8 cellular contexts compared by ENCODE assay signal in the genomic region with DNA sequence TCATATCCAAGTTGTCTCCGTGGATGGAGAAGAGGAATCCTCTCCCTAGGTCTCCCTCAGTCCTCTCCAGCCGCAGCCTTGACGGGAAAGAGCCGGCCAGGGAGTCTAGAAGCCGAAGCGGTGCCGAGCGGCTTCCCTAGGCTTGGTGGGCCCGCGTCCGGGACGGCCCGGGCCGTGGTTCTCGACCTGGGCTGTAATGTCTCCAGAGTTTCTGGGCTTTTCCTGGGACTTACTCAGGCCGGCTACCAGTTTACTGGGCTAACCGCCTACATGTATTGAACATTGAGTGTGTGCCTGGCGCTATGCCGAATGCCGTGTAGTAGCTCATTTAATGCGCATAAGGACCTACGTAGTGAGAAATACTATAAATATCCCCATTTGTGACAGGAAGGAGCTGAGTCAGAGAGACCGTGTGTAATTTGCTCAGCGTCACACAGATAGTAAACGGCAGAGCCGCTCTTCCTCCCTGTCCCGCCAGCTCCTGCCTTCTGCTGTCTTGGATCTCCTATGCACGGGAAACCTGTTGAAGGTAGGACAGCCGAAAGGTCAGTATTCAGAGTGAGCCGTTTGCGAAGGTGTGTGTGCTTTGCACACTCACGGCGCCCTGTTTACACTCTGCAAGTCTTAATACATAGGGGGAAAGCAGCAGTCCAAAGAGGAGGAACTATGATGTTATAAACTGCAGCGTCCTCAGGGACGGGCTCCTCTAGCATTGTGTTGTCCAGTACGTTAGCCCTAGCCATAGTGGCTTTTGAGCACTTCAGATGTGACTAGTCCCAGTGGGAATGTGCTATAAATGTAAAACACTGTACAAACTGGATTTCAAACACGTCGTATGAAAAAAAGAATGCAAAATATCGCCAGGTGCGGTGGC. TPM values are rescaled to one million over a fixed set of nuclear protein-coding genes. Genes with fewer than 3 reads are reported as not detected.
DNase-seq lines count a peak whose midpoint lies in the region; ATAC-seq and TF ChIP-seq lines count a peak whose summit lies in the region.

No MANE protein-coding gene starts in this region.

- 7 to 9% methylated on average over 21 to 31 of the region's 40 CpGs for WGBS in esophagus squamous epithelium, 2 donors

- peaks cover 22 to 23% of the 10 kb centered on the region in 2 donors for H3K4me1 Mint-ChIP-seq in natural killer cell

- intact Hi-C loops in esophagus squamous epithelium (cut with DNase I) = no loop called here
- intact Hi-C loops in natural killer cell (cut with micrococcal nuclease) = loop anchor here (1.0 to 5.0 kb wide), 2 partner anchors 23 to 107 kb away; a partner anchor contains a TSS

- TF ChIP-seq CTCF in esophagus squamous epithelium (IDR thresholded peaks at IDR 0.05) = no peak
- TF ChIP-seq CTCF in natural killer cell (IDR thresholded peaks at IDR 0.05) = no peak

- no peaks in the 10 kb centered on the region for H3K27me3 ChIP-seq in NT2/D1 (ENCODE audit: insufficient read depth, insufficient read length)
- no peaks in the 10 kb centered on the region for H3K27me3 ChIP-seq in esophagus squamous epithelium

- peak overlapping the region; percentile 94 for H3K4me3 Mint-ChIP-seq in natural killer cell

- no peaks in the 10 kb centered on the region for H3K36me3 Mint-ChIP-seq in natural killer cell

- TF ChIP-seq POLR2A in esophagus squamous epithelium (IDR thresholded peaks at IDR 0.05) = no peak

- ATAC-seq in GM19463 (IDR thresholded peaks at IDR 0.05; ENCODE audit: unreplicated experiment) (peak; percentile 31), HG03571 (IDR thresholded peaks at IDR 0.05; ENCODE audit: unreplicated experiment) (peak; percentile 45), natural killer cell (peak; percentile 66 to 81 (median 72))

- peak overlapping the region; percentile 93 to 98 (median 96) for H3K27ac ChIP-seq in esophagus squamous epithelium

- H3K36me3 ChIP-seq in NT2/D1 (ENCODE audit: insufficient read depth, insufficient read length, low read length) = peaks cover 8% of the 10 kb centered on the region
- H3K36me3 ChIP-seq in esophagus squamous epithelium = no peaks in the 10 kb centered on the region

- H3K9me3 Mint-ChIP-seq in natural killer cell = no peaks in the 10 kb centered on the region

- peak; percentile 55 for DNase-seq in COLO668 (lab: John Stamatoyannopoulos, UW; ENCODE audit: unreplicated experiment)
- no peak for DNase-seq in NT2/D1 (ENCODE audit: low read depth, low spot score)
- DNase-seq in activated T-cell treated with anti-CD3 and anti-CD28 coated beads for 48 hours (ENCODE audit: low read depth) = peak; percentile 64
- no peak for DNase-seq in esophagus squamous epithelium (lab: John Stamatoyannopoulos, UW)
- DNase-seq in natural killer cell = peak; percentile 60
- peak; percentile 68 for DNase-seq in stimulated activated naive CD4-positive, alpha-beta T cell treated with Interleukin-2 at 50 U/mL for 16 hours (lab: John Stamatoyannopoulos, UW)

- peak overlapping the region; percentile 83 for H3K9ac ChIP-seq in NT2/D1 (ENCODE audit: insufficient read length, low read depth)

- H3K4me3 ChIP-seq in NT2/D1 (ENCODE audit: insufficient read length, low read depth) (peak overlapping the region; percentile 82), esophagus squamous epithelium (peak overlapping the region; percentile 52 to 83 (median 72))

- H3K27me3 Mint-ChIP-seq in natural killer cell (ENCODE audit: low read depth in 2 of 2) = no peaks in the 10 kb centered on the region

- H3K9me3 ChIP-seq in NT2/D1 (ENCODE audit: insufficient read depth, low read length) (no peaks in the 10 kb centered on the region), esophagus squamous epithelium (no peaks in the 10 kb centered on the region)

- H3K4me1 ChIP-seq in NT2/D1 (ENCODE audit: insufficient read depth, insufficient read length) (no peaks in the 10 kb centered on the region), esophagus squamous epithelium (peaks cover 13 to 29% (median 18%) of the 10 kb centered on the region in 3 donors)

- peak overlapping the region; percentile 95 to 98 for H3K27ac Mint-ChIP-seq in natural killer cell

RNA-seq across cellular contexts. Expression of a gene that starts 0.7 kb away (rescaled TPM):
- 10 to 100 TPM; 10.0 to 28.3 (median 16.2) TPM for total RNA-seq in esophagus squamous epithelium
- 10 to 100 TPM; 18.0 to 19.6 (median 19.3) TPM for total RNA-seq in natural killer cell

RNA-seq across cellular contexts. Expression of a gene that starts 14.4 kb away (rescaled TPM):
- total RNA-seq in esophagus squamous epithelium = 1 to 10 TPM; 3.1 to 9.9 (median 7.7) TPM
- 10 to 100 TPM in 2 of 3 donors, 1 to 10 TPM in 1; 10.0 to 14.6 (median 14.0) TPM for total RNA-seq in natural killer cell

RNA-seq across cellular contexts. Expression of a gene that starts 22.9 kb away (rescaled TPM):
- total RNA-seq in esophagus squamous epithelium (10 to 100 TPM; 27.0 to 57.0 (median 44.3) TPM), natural killer cell (10 to 100 TPM; 18.2 to 25.4 (median 23.0) TPM)

RNA-seq across cellular contexts. Expression of a gene that starts 28.2 kb away (rescaled TPM):
- total RNA-seq in esophagus squamous epithelium = 10 to 100 TPM; 31.7 to 66.7 (median 42.5) TPM
- 10 to 100 TPM; 88.3 to 95.3 (median 92.3) TPM for total RNA-seq in natural killer cell

RNA-seq across cellular contexts. Expression of a gene that starts 45.4 kb away (rescaled TPM):
- total RNA-seq in esophagus squamous epithelium (10 to 100 TPM; 37.4 to 81.8 (median 75.5) TPM), natural killer cell (100 to 1,000 TPM; 169 to 199 (median 188) TPM)

Comparison
In these comparisons a context has a peak if more than half of its experiments do, and no peak if none do; other contexts are left out.
1. DNase-seq: peak in COLO668 (single experiment), activated T-cell treated with anti-CD3 and anti-CD28 coated beads for 48 hours (single experiment), natural killer cell (single experiment) and stimulated activated naive CD4-positive, alpha-beta T cell treated with Interleukin-2 at 50 U/mL for 16 hours (single experiment); none in NT2/D1 (single experiment) and esophagus squamous epithelium (single experiment).
2. Peak in every context shown above with its lines, with median percentiles within 50 percentile points of each other: ATAC-seq.